ENCODE assay signal across 1 cellular context in the genomic region with DNA sequence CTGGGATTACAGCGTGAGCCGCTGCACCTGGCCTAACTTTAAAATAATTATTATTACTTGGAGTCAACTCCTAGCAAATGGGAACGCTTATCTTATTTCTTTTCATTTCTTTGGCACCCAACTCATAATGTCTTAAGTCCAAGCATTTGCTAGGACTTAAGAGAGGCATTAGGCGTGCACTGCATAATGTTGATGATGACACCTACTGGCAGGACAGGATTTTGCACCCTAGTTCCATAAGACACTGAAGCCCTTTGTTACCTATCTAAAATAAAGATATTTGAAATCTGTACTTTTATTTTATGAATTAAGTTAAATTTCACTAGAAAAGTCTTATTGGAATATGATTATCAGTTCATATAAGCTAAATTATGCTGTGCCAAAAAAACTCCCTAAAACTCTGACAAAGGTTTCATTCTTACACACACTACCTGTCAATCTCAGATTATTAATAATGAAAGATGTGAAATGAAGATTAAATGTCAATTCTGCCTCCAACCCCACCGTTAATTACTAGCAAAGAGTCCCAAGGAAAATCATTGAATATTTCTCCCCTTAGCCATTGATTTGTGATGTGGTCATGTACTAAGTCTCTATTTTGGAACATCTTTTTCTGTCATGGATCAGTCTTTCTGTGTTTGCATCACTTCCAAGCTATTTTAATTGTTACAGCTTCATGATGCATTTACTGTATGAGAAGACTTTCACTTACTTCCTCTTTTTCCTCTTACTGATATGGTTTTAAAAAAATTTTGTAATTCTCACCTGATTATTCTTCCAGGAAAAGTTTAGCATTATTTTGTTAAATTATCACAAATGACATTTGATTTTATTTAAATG.
A peak's percentile ranks its signal among the peaks of the same experiment; 100 is the strongest.
TF ChIP-seq lines count a peak whose summit lies in the region.

No MANE protein-coding gene starts in this region.

TF ChIP-seq in IMR-90, 13 proteins besides CTCF, POLR2A, EP300 and RAD21 (continued from another document):
- TF ChIP-seq SMC3 (IDR thresholded peaks at IDR 0.05; ENCODE audit: low read depth, low read length): peak; percentile 90
